In genomic region chr1:21254335-21254951, GRCh38 we compare ENCODE assay signal across 9 cellular contexts. TPM values are rescaled to one million over a fixed set of nuclear protein-coding genes. Genes with fewer than 3 reads are reported as not detected.
DNase-seq lines count a peak whose midpoint lies in the region; ATAC-seq and TF ChIP-seq lines count a peak whose summit lies in the region.
"Had no signal": no experiment of that assay in that cellular context is flagged by ENCODE, and none has a peak within 500 bp of the region (broad histone marks: within the 10 kb centered on the region; RNA-seq: fewer than 3 reads in every experiment).

No MANE protein-coding gene starts in this region.

- POLR2A ChIA-PET in MCF 10A (lab: Yijun Ruan, JAX), result interaction anchor here (1.5 to 2.2 kb wide), 3 partner anchors 91 to 114 kb away, joined by 4 to 14 read pairs (median 6); no protein-coding TSS in a partner anchor

- peak overlapping the region; percentile 13 to 70 for H3K27ac ChIP-seq in liver (ENCODE audit: low read depth in 1 of 2, low read length in 2 of 2)

- intact Hi-C loops in MCF 10A (cut with micrococcal nuclease), result loop anchor here (10.0 kb wide), 1 partner anchor 340 kb away; no protein-coding TSS in a partner anchor

- no peak for TF ChIP-seq RAD21 in liver (IDR thresholded peaks at IDR 0.05)

- H3K9me3 ChIP-seq in liver (ENCODE audit: control insufficient read depth in 4 of 4, low read length in 3 of 4), result no peaks in the 10 kb centered on the region

- peaks cover 10 to 43% (median 25%) of the 10 kb centered on the region in 4 donors for H3K4me1 ChIP-seq in liver (ENCODE audit: control insufficient read depth in 4 of 4, insufficient read depth in 4 of 4, low read length in 3 of 4)

- H3K36me3 ChIP-seq in liver (ENCODE audit: control insufficient read depth in 4 of 4, insufficient read depth in 3 of 4, low read depth in 1 of 4, low read length in 3 of 4), result peaks cover 0 to 15% (median 3%) of the 10 kb centered on the region in 4 donors

- H3K27ac Mint-ChIP-seq in MCF 10A (ENCODE audit: low read depth, unreplicated experiment), result peak overlapping the region; percentile 35

- no peak overlapping the region for H3K4me3 Mint-ChIP-seq in MCF 10A (ENCODE audit: unreplicated experiment)

- no peak for ATAC-seq in HG02938 (IDR thresholded peaks at IDR 0.05; ENCODE audit: unreplicated experiment)
- ATAC-seq in GM21390 (IDR thresholded peaks at IDR 0.05; ENCODE audit: unreplicated experiment), result no peak

- H3K9ac ChIP-seq in liver (ENCODE audit: low read depth in 1 of 2, low read length in 2 of 2), result no peak overlapping the region

- no peak for TF ChIP-seq CTCF in MCF 10A (IDR thresholded peaks at IDR 0.05; ENCODE audit: unreplicated experiment)
- TF ChIP-seq CTCF in liver (IDR thresholded peaks at IDR 0.05; ENCODE audit: low read depth, low read length, missing input control), result no peak

- no peak overlapping the region for H3K4me3 ChIP-seq in liver (ENCODE audit: low read depth in 1 of 3, low read length in 3 of 3)

- no TSS peak for BruUV-seq in MCF 10A (replicated peaks; lab: Mats Ljungman, UMichigan)

- no peaks in the 10 kb centered on the region for H3K27me3 Mint-ChIP-seq in MCF 10A (ENCODE audit: insufficient read depth, unreplicated experiment)
- H3K27me3 Mint-ChIP-seq: stimulated activated naive CD8-positive, alpha-beta T cell treated with anti-CD3 and anti-CD28 coated beads, Interleukin-15, amount 100 ng/mL, for 72 hours had no signal

- no peaks in the 10 kb centered on the region for H3K27me3 ChIP-seq in liver (ENCODE audit: control insufficient read depth in 4 of 4, insufficient read depth in 4 of 4, low read length in 3 of 4)

- peaks cover 24% of the 10 kb centered on the region for H3K36me3 Mint-ChIP-seq in MCF 10A (ENCODE audit: insufficient read depth, unreplicated experiment)

- 67% methylated on average over 8 of the region's 8 CpGs for WGBS in liver

- CTCF ChIA-PET in MCF 10A (lab: Yijun Ruan, JAX), result interaction anchor here (0.6 to 8.6 kb wide), 24 partner anchors 9 to 419 kb away, joined by 3 to 180 read pairs (median 4); partner anchors contain the start of gene ECE1

- H3K4me1 Mint-ChIP-seq in MCF 10A (ENCODE audit: insufficient read depth, unreplicated experiment), result peaks cover 12% of the 10 kb centered on the region

- no peaks in the 10 kb centered on the region for H3K9me3 Mint-ChIP-seq in MCF 10A (ENCODE audit: unreplicated experiment)
- H3K9me3 Mint-ChIP-seq: stimulated activated naive CD8-positive, alpha-beta T cell treated with anti-CD3 and anti-CD28 coated beads, Interleukin-15, amount 100 ng/mL, for 72 hours had no signal

- DNase-seq in NCI-H345 (lab: John Stamatoyannopoulos, UW), result peak; percentile 48
- DNase-seq in MCF 10A (ENCODE audit: unreplicated experiment), result no peak
- DNase-seq in superior temporal gyrus (ENCODE audit: extremely low spot score), result peak; percentile 66
- no peak for DNase-seq in activated T-cell treated with anti-CD3 and anti-CD28 coated beads, Interleukin-2, amount 50 U/mL, for 1 hour
- no peak for DNase-seq in SKM-1 (lab: John Stamatoyannopoulos, UW; ENCODE audit: unreplicated experiment)

TF ChIP-seq in liver, 16 proteins besides CTCF, POLR2A, EP300 and RAD21:
- no peak for TF ChIP-seq TAF1 (conservative IDR thresholded peaks at IDR 0.05)
- TF ChIP-seq GABPA (IDR thresholded peaks at IDR 0.05 in 1 of 2, conservative IDR thresholded peaks at IDR 0.05 in 1 of 2), result no peak
- TF ChIP-seq, protein P1, sequence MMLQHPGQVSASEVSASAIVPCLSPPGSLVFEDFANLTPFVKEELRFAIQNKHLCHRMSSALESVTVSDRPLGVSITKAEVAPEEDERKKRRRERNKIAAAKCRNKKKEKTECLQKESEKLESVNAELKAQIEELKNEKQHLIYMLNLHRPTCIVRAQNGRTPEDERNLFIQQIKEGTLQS (IDR thresholded peaks at IDR 0.05), result no peak

RNA-seq across cellular contexts. Expression of gene ECE1, which starts 35.8 kb away (rescaled TPM):
- 40.0 and 46.8 TPM in 2 replicates for total RNA-seq in MCF 10A (2022)
- total RNA-seq in liver, result 10 to 100 TPM; 38.9 to 40.2 TPM
- 10 to 100 TPM; 29.3 to 46.4 TPM for polyA plus RNA-seq in liver

Comparison
In these comparisons a context has a peak if more than half of its experiments do, and no peak if none do; other contexts are left out.
1. DNase-seq: peak in NCI-H345 (single experiment) and superior temporal gyrus (single experiment); none in MCF 10A (single experiment), activated T-cell treated with anti-CD3 and anti-CD28 coated beads, Interleukin-2, amount 50 U/mL, for 1 hour (single experiment) and SKM-1 (single experiment).